9 cellular contexts compared by ENCODE assay signal in the genomic region with DNA sequence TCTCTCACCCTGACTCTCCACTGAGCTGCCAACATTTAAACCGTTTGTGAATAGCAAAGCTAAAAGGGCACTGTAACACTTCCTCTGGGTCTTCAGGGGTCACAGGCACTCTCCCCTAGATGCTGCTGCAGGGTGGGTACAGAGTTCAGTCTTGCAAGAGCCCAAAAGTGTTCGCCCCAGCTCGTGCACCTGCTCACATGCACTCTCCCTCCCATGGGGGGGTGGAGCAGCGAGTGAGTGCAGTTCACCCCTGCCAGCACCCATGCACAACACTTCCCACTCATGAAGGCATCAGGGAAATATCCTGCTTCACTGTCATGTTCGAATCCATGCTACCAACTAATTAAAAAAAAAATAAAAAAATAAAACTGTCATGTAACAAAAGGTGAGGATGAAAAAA.
"Had no signal": no experiment of that assay in that cellular context is flagged by ENCODE, and none has a peak within 500 bp of the region (broad histone marks: within the 10 kb centered on the region; RNA-seq: fewer than 3 reads in every experiment).

No MANE protein-coding gene starts in this region.

- H3K27me3 Mint-ChIP-seq: IgD-negative memory B cell had no signal

- DNase-seq: GOT3, HFFc6, KBM-7 had no signal

- FAIRE-seq: H54, HepG2 had no signal

- H3K27ac ChIP-seq: HL-60 had no signal

- H3K36me3 Mint-ChIP-seq: IgD-negative memory B cell had no signal

- H3K9me3 ChIP-seq: HAP-1 had no signal

- H3K27ac Mint-ChIP-seq: HFFc6, IgD-negative memory B cell had no signal

- H3K4me1 Mint-ChIP-seq: IgD-negative memory B cell had no signal

- H3K4me3 ChIP-seq: HAP-1 had no signal

- H3K4me1 ChIP-seq: HAP-1 had no signal

- H3K4me3 Mint-ChIP-seq: HFFc6, IgD-negative memory B cell had no signal

- ATAC-seq: HCT116, HepG2 had no signal

- H3K36me3 ChIP-seq: HAP-1 had no signal
